In the genomic region with DNA sequence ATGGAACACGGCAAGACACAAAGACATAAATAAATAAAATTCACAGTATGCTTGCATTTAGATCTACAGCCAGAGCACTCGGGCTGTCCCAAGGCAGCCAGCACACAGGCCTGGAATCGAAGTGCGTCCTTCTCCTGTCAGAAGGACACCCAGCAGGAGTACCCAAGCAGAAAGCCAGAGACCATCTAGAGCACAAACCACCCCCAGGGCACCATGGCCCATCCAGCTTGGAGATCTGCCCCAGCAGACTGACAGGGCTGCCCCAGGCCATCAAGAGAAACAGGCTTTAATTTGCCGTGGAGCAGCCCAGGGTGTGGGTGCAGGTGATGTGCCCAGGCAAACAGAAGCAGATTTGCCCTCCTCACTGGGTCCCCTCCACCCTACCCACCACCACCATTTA, we compare ENCODE assay signal across 1 cellular context.
TF ChIP-seq lines count a peak whose summit lies in the region.

No MANE protein-coding gene starts in this region.

TF ChIP-seq in GM23338, 12 proteins besides CTCF, POLR2A, EP300 and RAD21 (continued from another document):
- TF ChIP-seq, protein P1, sequence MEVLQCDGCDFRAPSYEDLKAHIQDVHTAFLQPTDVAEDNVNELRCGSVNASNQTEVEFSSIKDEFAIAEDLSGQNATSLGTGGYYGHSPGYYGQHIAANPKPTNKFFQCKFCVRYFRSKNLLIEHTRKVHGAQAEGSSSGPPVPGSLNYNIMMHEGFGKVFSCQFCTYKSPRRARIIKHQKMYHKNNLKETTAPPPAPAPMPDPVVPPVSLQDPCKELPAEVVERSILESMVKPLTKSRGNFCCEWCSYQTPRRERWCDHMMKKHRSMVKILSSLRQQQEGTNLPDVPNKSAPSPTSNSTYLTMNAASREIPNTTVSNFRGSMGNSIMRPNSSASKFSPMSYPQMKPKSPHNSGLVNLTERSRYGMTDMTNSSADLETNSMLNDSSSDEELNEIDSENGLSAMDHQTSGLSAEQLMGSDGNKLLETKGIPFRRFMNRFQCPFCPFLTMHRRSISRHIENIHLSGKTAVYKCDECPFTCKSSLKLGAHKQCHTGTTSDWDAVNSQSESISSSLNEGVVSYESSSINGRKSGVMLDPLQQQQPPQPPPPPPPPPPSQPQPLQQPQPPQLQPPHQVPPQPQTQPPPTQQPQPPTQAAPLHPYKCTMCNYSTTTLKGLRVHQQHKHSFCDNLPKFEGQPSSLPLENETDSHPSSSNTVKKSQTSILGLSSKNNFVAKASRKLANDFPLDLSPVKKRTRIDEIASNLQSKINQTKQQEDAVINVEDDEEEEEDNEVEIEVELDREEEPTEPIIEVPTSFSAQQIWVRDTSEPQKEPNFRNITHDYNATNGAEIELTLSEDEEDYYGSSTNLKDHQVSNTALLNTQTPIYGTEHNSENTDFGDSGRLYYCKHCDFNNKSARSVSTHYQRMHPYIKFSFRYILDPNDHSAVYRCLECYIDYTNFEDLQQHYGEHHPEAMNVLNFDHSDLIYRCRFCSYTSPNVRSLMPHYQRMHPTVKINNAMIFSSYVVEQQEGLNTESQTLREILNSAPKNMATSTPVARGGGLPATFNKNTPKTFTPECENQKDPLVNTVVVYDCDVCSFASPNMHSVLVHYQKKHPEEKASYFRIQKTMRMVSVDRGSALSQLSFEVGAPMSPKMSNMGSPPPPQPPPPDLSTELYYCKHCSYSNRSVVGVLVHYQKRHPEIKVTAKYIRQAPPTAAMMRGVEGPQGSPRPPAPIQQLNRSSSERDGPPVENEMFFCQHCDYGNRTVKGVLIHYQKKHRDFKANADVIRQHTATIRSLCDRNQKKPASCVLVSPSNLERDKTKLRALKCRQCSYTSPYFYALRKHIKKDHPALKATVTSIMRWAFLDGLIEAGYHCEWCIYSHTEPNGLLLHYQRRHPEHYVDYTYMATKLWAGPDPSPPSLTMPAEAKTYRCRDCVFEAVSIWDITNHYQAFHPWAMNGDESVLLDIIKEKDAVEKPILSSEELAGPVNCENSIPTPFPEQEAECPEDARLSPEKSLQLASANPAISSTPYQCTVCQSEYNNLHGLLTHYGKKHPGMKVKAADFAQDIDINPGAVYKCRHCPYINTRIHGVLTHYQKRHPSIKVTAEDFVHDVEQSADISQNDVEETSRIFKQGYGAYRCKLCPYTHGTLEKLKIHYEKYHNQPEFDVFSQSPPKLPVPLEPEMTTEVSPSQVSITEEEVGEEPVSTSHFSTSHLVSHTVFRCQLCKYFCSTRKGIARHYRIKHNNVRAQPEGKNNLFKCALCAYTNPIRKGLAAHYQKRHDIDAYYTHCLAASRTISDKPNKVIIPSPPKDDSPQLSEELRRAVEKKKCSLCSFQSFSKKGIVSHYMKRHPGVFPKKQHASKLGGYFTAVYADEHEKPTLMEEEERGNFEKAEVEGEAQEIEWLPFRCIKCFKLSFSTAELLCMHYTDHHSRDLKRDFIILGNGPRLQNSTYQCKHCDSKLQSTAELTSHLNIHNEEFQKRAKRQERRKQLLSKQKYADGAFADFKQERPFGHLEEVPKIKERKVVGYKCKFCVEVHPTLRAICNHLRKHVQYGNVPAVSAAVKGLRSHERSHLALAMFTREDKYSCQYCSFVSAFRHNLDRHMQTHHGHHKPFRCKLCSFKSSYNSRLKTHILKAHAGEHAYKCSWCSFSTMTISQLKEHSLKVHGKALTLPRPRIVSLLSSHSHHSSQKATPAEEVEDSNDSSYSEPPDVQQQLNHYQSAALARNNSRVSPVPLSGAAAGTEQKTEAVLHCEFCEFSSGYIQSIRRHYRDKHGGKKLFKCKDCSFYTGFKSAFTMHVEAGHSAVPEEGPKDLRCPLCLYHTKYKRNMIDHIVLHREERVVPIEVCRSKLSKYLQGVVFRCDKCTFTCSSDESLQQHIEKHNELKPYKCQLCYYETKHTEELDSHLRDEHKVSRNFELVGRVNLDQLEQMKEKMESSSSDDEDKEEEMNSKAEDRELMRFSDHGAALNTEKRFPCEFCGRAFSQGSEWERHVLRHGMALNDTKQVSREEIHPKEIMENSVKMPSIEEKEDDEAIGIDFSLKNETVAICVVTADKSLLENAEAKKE (CRISPR knock-in tag; IDR thresholded peaks at IDR 0.05) = no peak
- TF ChIP-seq, protein P2, sequence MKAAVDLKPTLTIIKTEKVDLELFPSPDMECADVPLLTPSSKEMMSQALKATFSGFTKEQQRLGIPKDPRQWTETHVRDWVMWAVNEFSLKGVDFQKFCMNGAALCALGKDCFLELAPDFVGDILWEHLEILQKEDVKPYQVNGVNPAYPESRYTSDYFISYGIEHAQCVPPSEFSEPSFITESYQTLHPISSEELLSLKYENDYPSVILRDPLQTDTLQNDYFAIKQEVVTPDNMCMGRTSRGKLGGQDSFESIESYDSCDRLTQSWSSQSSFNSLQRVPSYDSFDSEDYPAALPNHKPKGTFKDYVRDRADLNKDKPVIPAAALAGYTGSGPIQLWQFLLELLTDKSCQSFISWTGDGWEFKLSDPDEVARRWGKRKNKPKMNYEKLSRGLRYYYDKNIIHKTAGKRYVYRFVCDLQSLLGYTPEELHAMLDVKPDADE (IDR thresholded peaks at IDR 0.05) = no peak
- TF ChIP-seq EZH2 (IDR thresholded peaks at IDR 0.05; ENCODE audit: low read depth, unreplicated experiment) = no peak
- TF ChIP-seq STAT1 (IDR thresholded peaks at IDR 0.05; ENCODE audit: unreplicated experiment) = no peak
- no peak for TF ChIP-seq JUNB (IDR thresholded peaks at IDR 0.05; ENCODE audit: unreplicated experiment)
- TF ChIP-seq, protein P3, sequence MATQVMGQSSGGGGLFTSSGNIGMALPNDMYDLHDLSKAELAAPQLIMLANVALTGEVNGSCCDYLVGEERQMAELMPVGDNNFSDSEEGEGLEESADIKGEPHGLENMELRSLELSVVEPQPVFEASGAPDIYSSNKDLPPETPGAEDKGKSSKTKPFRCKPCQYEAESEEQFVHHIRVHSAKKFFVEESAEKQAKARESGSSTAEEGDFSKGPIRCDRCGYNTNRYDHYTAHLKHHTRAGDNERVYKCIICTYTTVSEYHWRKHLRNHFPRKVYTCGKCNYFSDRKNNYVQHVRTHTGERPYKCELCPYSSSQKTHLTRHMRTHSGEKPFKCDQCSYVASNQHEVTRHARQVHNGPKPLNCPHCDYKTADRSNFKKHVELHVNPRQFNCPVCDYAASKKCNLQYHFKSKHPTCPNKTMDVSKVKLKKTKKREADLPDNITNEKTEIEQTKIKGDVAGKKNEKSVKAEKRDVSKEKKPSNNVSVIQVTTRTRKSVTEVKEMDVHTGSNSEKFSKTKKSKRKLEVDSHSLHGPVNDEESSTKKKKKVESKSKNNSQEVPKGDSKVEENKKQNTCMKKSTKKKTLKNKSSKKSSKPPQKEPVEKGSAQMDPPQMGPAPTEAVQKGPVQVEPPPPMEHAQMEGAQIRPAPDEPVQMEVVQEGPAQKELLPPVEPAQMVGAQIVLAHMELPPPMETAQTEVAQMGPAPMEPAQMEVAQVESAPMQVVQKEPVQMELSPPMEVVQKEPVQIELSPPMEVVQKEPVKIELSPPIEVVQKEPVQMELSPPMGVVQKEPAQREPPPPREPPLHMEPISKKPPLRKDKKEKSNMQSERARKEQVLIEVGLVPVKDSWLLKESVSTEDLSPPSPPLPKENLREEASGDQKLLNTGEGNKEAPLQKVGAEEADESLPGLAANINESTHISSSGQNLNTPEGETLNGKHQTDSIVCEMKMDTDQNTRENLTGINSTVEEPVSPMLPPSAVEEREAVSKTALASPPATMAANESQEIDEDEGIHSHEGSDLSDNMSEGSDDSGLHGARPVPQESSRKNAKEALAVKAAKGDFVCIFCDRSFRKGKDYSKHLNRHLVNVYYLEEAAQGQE (IDR thresholded peaks at IDR 0.05; ENCODE audit: unreplicated experiment) = no peak
- TF ChIP-seq CREB1 (CRISPR knock-in tag; IDR thresholded peaks at IDR 0.05; ENCODE audit: low read depth) = no peak
- no peak for TF ChIP-seq NANOG (IDR thresholded peaks at IDR 0.05; ENCODE audit: borderline replicate concordance)
